29 cellular contexts compared by ENCODE assay signal in the genomic region with DNA sequence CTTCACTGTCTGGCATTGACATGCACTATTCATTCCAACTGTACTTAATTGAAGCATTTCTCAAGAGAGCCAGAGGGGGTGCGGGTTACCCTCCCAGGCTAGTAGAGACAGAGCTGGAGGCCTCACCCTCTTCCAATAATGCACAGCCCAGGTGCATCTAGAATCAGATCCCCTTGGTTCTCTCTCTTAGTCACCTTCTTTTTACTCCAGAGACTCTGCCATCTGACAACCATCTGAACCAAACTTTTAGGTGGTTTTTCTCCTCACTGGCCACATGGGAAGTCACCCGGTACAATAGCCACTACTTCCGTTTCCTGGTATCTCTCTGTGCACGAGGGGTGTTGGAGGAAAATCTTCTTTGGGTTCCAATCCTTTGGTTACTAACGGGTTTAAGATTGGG.
"Had no signal": no experiment of that assay in that cellular context is flagged by ENCODE, and none has a peak within 500 bp of the region (broad histone marks: within the 10 kb centered on the region; RNA-seq: fewer than 3 reads in every experiment).

No MANE protein-coding gene starts in this region.

- ATAC-seq: activated naive CD4-positive, alpha-beta T cell treated with anti-CD3 and anti-CD28 coated beads, Interleukin-2, amount 50 U/mL, for 72 hours; activated T-cell treated with anti-CD3 and anti-CD28 coated beads, Interleukin-2, amount 50 U/mL, for 72 hours; effector memory CD8-positive, alpha-beta T cell; foreskin keratinocyte; gastrocnemius medialis; heart left ventricle; WTC11 had no signal

- DNase-seq: activated CD4-positive, alpha-beta memory T cell treated with anti-CD3 and anti-CD28 coated beads, Interleukin-2, amount 10 ng/mL, durations not matched to agents 7 days and 5 days; activated CD4-positive, alpha-beta T cell treated with anti-CD3 and anti-CD28 coated beads for 1 hour; activated CD4-positive, alpha-beta T cell treated with anti-CD3 and anti-CD28 coated beads for 4 hours; activated CD4-positive, alpha-beta T cell treated with anti-CD3 and anti-CD28 coated beads, Interleukin-2, amount 10 ng/mL, durations not matched to agents 7 days and 5 days; activated CD4-positive, alpha-beta T cell treated with anti-CD3 and anti-CD28 coated beads, Interleukin-2, amount 50 U/mL, for 4 hours; activated CD8-positive, alpha-beta memory T cell treated with anti-CD3 and anti-CD28 coated beads, Interleukin-2, amount 50 U/mL, for 48 hours; activated gamma-delta T cell; activated naive CD4-positive, alpha-beta T cell; activated naive CD4-positive, alpha-beta T cell treated with anti-CD3 and anti-CD28 coated beads, Interleukin-2, amount 10 ng/mL, durations not matched to agents 7 days and 5 days; activated naive CD8-positive, alpha-beta T cell treated with anti-CD3 and anti-CD28 coated beads, Interleukin-2, amount 10 ng/mL, durations not matched to agents 7 days and 5 days; activated T-cell treated with anti-CD3 and anti-CD28 coated beads for 4 hours; activated T-cell treated with anti-CD3 and anti-CD28 coated beads, Interleukin-2, amount 50 U/mL, for 24 hours; activated T-cell treated with anti-CD3 and anti-CD28 coated beads, Interleukin-2, amount 50 U/mL, for 72 hours; brain microvascular endothelial cell; caudate nucleus; cortex of kidney; dermis blood vessel endothelial cell; effector CD4-positive, alpha-beta T cell; effector memory CD8-positive, alpha-beta T cell; erythroblast; foreskin keratinocyte; gastrocnemius medialis; glutamatergic neuron; heart left ventricle; T-helper 2 cell had no signal

- H3K4me3 Mint-ChIP-seq: activated CD4-positive, alpha-beta memory T cell treated with anti-CD3 and anti-CD28 coated beads, Interleukin-2, amount 10 ng/mL, durations not matched to agents 7 days and 5 days; activated CD4-positive, alpha-beta T cell treated with anti-CD3 and anti-CD28 coated beads, Interleukin-2, amount 10 ng/mL, durations not matched to agents 7 days and 5 days; activated naive CD4-positive, alpha-beta T cell treated with anti-CD3 and anti-CD28 coated beads, Interleukin-2, amount 10 ng/mL, durations not matched to agents 7 days and 5 days; activated naive CD8-positive, alpha-beta T cell treated with anti-CD3 and anti-CD28 coated beads, Interleukin-2, amount 10 ng/mL, durations not matched to agents 7 days and 5 days; activated T-cell treated with anti-CD3 and anti-CD28 coated beads, Interleukin-2, amount 50 U/mL, for 24 hours; activated T-cell treated with anti-CD3 and anti-CD28 coated beads, Interleukin-2, amount 50 U/mL, for 72 hours; effector memory CD8-positive, alpha-beta T cell; WTC11 had no signal

- H3K4me1 ChIP-seq: foreskin keratinocyte, gastrocnemius medialis, heart left ventricle had no signal

- H3K27ac ChIP-seq: brain microvascular endothelial cell, esophagus muscularis mucosa, foreskin keratinocyte, gastrocnemius medialis, heart left ventricle, VCaP had no signal

- H3K27me3 ChIP-seq: brain microvascular endothelial cell, esophagus muscularis mucosa, foreskin keratinocyte, gastrocnemius medialis, heart left ventricle had no signal

- H3K4me3 ChIP-seq: esophagus muscularis mucosa, gastrocnemius medialis, heart left ventricle had no signal

- H3K27me3 Mint-ChIP-seq: activated CD4-positive, alpha-beta memory T cell treated with anti-CD3 and anti-CD28 coated beads, Interleukin-2, amount 10 ng/mL, durations not matched to agents 7 days and 5 days; activated CD4-positive, alpha-beta T cell treated with anti-CD3 and anti-CD28 coated beads, Interleukin-2, amount 10 ng/mL, durations not matched to agents 7 days and 5 days; activated naive CD4-positive, alpha-beta T cell treated with anti-CD3 and anti-CD28 coated beads, Interleukin-2, amount 10 ng/mL, durations not matched to agents 7 days and 5 days; activated naive CD8-positive, alpha-beta T cell treated with anti-CD3 and anti-CD28 coated beads, Interleukin-2, amount 10 ng/mL, durations not matched to agents 7 days and 5 days; activated T-cell treated with anti-CD3 and anti-CD28 coated beads, Interleukin-2, amount 50 U/mL, for 24 hours had no signal

- H3K4me1 Mint-ChIP-seq: activated CD4-positive, alpha-beta T cell treated with anti-CD3 and anti-CD28 coated beads, Interleukin-2, amount 10 ng/mL, durations not matched to agents 7 days and 5 days; activated naive CD4-positive, alpha-beta T cell treated with anti-CD3 and anti-CD28 coated beads, Interleukin-2, amount 10 ng/mL, durations not matched to agents 7 days and 5 days; activated naive CD8-positive, alpha-beta T cell treated with anti-CD3 and anti-CD28 coated beads, Interleukin-2, amount 10 ng/mL, durations not matched to agents 7 days and 5 days had no signal

- H3K9me3 ChIP-seq: esophagus muscularis mucosa, gastrocnemius medialis, heart left ventricle had no signal

- H3K36me3 ChIP-seq: brain microvascular endothelial cell, gastrocnemius medialis had no signal

- H3K27ac Mint-ChIP-seq: activated CD4-positive, alpha-beta memory T cell treated with anti-CD3 and anti-CD28 coated beads, Interleukin-2, amount 10 ng/mL, durations not matched to agents 7 days and 5 days; activated CD4-positive, alpha-beta T cell treated with anti-CD3 and anti-CD28 coated beads, Interleukin-2, amount 10 ng/mL, durations not matched to agents 7 days and 5 days; activated naive CD4-positive, alpha-beta T cell treated with anti-CD3 and anti-CD28 coated beads, Interleukin-2, amount 10 ng/mL, durations not matched to agents 7 days and 5 days; activated naive CD4-positive, alpha-beta T cell treated with anti-CD3 and anti-CD28 coated beads, Interleukin-2, amount 50 U/mL, for 72 hours; activated naive CD8-positive, alpha-beta T cell treated with anti-CD3 and anti-CD28 coated beads, Interleukin-2, amount 10 ng/mL, durations not matched to agents 7 days and 5 days; activated T-cell treated with anti-CD3 and anti-CD28 coated beads, Interleukin-2, amount 50 U/mL, for 24 hours; activated T-cell treated with anti-CD3 and anti-CD28 coated beads, Interleukin-2, amount 50 U/mL, for 72 hours; effector memory CD8-positive, alpha-beta T cell; WTC11 had no signal

- H3K9me3 Mint-ChIP-seq: activated CD4-positive, alpha-beta memory T cell treated with anti-CD3 and anti-CD28 coated beads, Interleukin-2, amount 10 ng/mL, durations not matched to agents 7 days and 5 days; activated CD4-positive, alpha-beta T cell treated with anti-CD3 and anti-CD28 coated beads, Interleukin-2, amount 10 ng/mL, durations not matched to agents 7 days and 5 days; activated naive CD4-positive, alpha-beta T cell treated with anti-CD3 and anti-CD28 coated beads, Interleukin-2, amount 10 ng/mL, durations not matched to agents 7 days and 5 days; activated naive CD4-positive, alpha-beta T cell treated with anti-CD3 and anti-CD28 coated beads, Interleukin-2, amount 50 U/mL, for 72 hours; activated naive CD8-positive, alpha-beta T cell treated with anti-CD3 and anti-CD28 coated beads, Interleukin-2, amount 10 ng/mL, durations not matched to agents 7 days and 5 days; activated T-cell treated with anti-CD3 and anti-CD28 coated beads, Interleukin-2, amount 50 U/mL, for 24 hours; activated T-cell treated with anti-CD3 and anti-CD28 coated beads, Interleukin-2, amount 50 U/mL, for 72 hours; effector memory CD8-positive, alpha-beta T cell; WTC11 had no signal

- H3K36me3 Mint-ChIP-seq: activated naive CD4-positive, alpha-beta T cell treated with anti-CD3 and anti-CD28 coated beads, Interleukin-2, amount 10 ng/mL, durations not matched to agents 7 days and 5 days; activated naive CD4-positive, alpha-beta T cell treated with anti-CD3 and anti-CD28 coated beads, Interleukin-2, amount 50 U/mL, for 72 hours; activated naive CD8-positive, alpha-beta T cell treated with anti-CD3 and anti-CD28 coated beads, Interleukin-2, amount 10 ng/mL, durations not matched to agents 7 days and 5 days; WTC11 had no signal
